12 cellular contexts compared by ENCODE assay signal in genomic region chr5:54522080-54522479, GRCh38. TPM values are rescaled to one million over a fixed set of nuclear protein-coding genes. Genes with fewer than 3 reads are reported as not detected.
DNase-seq lines count a peak whose midpoint lies in the region; ATAC-seq, FAIRE-seq and TF ChIP-seq lines count a peak whose summit lies in the region.
"Had no signal": no experiment of that assay in that cellular context is flagged by ENCODE, and none has a peak within 500 bp of the region (broad histone marks: within the 10 kb centered on the region; RNA-seq: fewer than 3 reads in every experiment).

No MANE protein-coding gene starts in this region.

- H3K36me3 Mint-ChIP-seq in natural killer cell: no peaks in the 10 kb centered on the region

- CTCF ChIA-PET in HEK293T (lab: Yijun Ruan, JAX) (no interaction called here), RWPE1 (lab: Yijun Ruan, JAX) (interaction anchor here (1.9 kb wide), 1 partner anchor 345 kb away, joined by 5 read pairs; no protein-coding TSS in a partner anchor)

- peaks cover 5 to 31% of the 10 kb centered on the region in 2 donors for H3K4me1 Mint-ChIP-seq in natural killer cell

- peak overlapping the region; percentile 95 for H3K4me3 ChIP-seq in AG10803 (ENCODE audit: low read length)
- peak overlapping the region; percentile 61 for H3K4me3 ChIP-seq in HL-60 (replicated peaks; ENCODE audit: insufficient read depth, low read length)
- H3K4me3 ChIP-seq in astrocyte of the cerebellum (ENCODE audit: low read depth, low read length): peak overlapping the region; percentile 53

- no peaks in the 10 kb centered on the region for H3K9me3 Mint-ChIP-seq in natural killer cell

- TF ChIP-seq CTCF in AG10803 (conservative IDR thresholded peaks at IDR 0.05; ENCODE audit: low read length) (no peak), HL-60 (IDR thresholded peaks at IDR 0.05; ENCODE audit: insufficient read depth, low read length) (no peak), astrocyte of the cerebellum (IDR thresholded peaks at IDR 0.05; ENCODE audit: low read depth, low read length, missing control alignments) (no peak), natural killer cell (IDR thresholded peaks at IDR 0.05) (no peak), RWPE1 (conservative IDR thresholded peaks at IDR 0.05; ENCODE audit: low read depth) (no peak)

- DNase-seq in AG10803 (ENCODE audit: low read depth): peak; percentile 42
- no peak for DNase-seq in HL-60 (ENCODE audit: low read depth in 1 of 2, low spot score in 1 of 2)
- DNase-seq in astrocyte of the cerebellum (ENCODE audit: low read depth): no peak
- DNase-seq in natural killer cell: no peak
- no peak for DNase-seq in NAMALWA (ENCODE audit: low spot score)
- DNase-seq in HEK293T (ENCODE audit: extremely low spot score): no peak
- no peak for DNase-seq in RWPE1 (ENCODE audit: low spot score)
- no peak for DNase-seq in GM19239 (ENCODE audit: insufficient read length, low spot score)
- DNase-seq: activated CD4-positive, CD25-positive, alpha-beta regulatory T cell treated with anti-CD3 and anti-CD28 coated beads, Interleukin-2, amount 50 U/mL, for 72 hours; DMS53; NCI-H774 had no signal

- intact Hi-C loops in natural killer cell (cut with micrococcal nuclease): no loop called here

- POLR2A ChIA-PET in HEK293T (lab: Yijun Ruan, JAX) (no interaction called here), RWPE1 (lab: Yijun Ruan, JAX; ENCODE audit: low non-redundant PET) (no interaction called here)

- H3K27ac Mint-ChIP-seq in natural killer cell: peak overlapping the region in 1 of 2 donors; percentile 90
- H3K27ac Mint-ChIP-seq: progenitor cell of endocrine pancreas had no signal

- in situ Hi-C loops in astrocyte of the cerebellum (cut with HindIII; ENCODE audit: low sequenced_read_pairs): no loop called here

- no peaks in the 10 kb centered on the region for H3K27me3 Mint-ChIP-seq in natural killer cell (ENCODE audit: low read depth in 2 of 2)
- H3K27me3 Mint-ChIP-seq: progenitor cell of endocrine pancreas had no signal

- peak overlapping the region; percentile 97 for H3K4me3 Mint-ChIP-seq in natural killer cell

- peak in 1 of 3 donors; percentile 6 for ATAC-seq in natural killer cell

- FAIRE-seq in GM19239 (lab: Jason Lieb, UNC): no peak

- H3K27me3 ChIP-seq in HL-60 (ENCODE audit: insufficient read depth, poor library complexity, severe bottlenecking): no peaks in the 10 kb centered on the region

- H3K27ac ChIP-seq in HL-60 (replicated peaks) (no peak overlapping the region), RWPE1 (no peak overlapping the region)

TF ChIP-seq in HEK293T, 16 proteins besides CTCF, POLR2A, EP300 and RAD21:
- TF ChIP-seq CTBP1 (IDR thresholded peaks at IDR 0.05; ENCODE audit: borderline replicate concordance): no peak
- TF ChIP-seq NFRKB (IDR thresholded peaks at IDR 0.05): no peak
- TF ChIP-seq FOXM1 (IDR thresholded peaks at IDR 0.05; ENCODE audit: borderline replicate concordance): no peak
- no peak for TF ChIP-seq L3MBTL2 (conservative IDR thresholded peaks at IDR 0.05)
- no peak for TF ChIP-seq FOXK2 (IDR thresholded peaks at IDR 0.05)
- TF ChIP-seq ELF4 (IDR thresholded peaks at IDR 0.05): no peak
- TF ChIP-seq ARNT (IDR thresholded peaks at IDR 0.05): no peak
- no peak for TF ChIP-seq FOXA1 (IDR thresholded peaks at IDR 0.05)
- TF ChIP-seq PKNOX1 (IDR thresholded peaks at IDR 0.05): no peak
- TF ChIP-seq HDGF (IDR thresholded peaks at IDR 0.05; ENCODE audit: borderline replicate concordance): no peak
- no peak for TF ChIP-seq LEF1 (IDR thresholded peaks at IDR 0.05; ENCODE audit: borderline replicate concordance)
- no peak for TF ChIP-seq BHLHE40 (IDR thresholded peaks at IDR 0.05; ENCODE audit: borderline replicate concordance)
- TF ChIP-seq TARDBP (IDR thresholded peaks at IDR 0.05): no peak
- TF ChIP-seq SUZ12 (IDR thresholded peaks at IDR 0.05): no peak
- no peak for TF ChIP-seq ZNF384 (IDR thresholded peaks at IDR 0.05)
- no peak for TF ChIP-seq SP1 (IDR thresholded peaks at IDR 0.05)

RNA-seq across cellular contexts. Expression of gene SNX18, which starts 4.5 kb away (rescaled TPM):
- total RNA-seq in natural killer cell: 10 to 100 TPM; 31.1 to 45.6 (median 40.8) TPM
